Comparison of ENCODE assay signal across 9 cellular contexts in the genomic region with DNA sequence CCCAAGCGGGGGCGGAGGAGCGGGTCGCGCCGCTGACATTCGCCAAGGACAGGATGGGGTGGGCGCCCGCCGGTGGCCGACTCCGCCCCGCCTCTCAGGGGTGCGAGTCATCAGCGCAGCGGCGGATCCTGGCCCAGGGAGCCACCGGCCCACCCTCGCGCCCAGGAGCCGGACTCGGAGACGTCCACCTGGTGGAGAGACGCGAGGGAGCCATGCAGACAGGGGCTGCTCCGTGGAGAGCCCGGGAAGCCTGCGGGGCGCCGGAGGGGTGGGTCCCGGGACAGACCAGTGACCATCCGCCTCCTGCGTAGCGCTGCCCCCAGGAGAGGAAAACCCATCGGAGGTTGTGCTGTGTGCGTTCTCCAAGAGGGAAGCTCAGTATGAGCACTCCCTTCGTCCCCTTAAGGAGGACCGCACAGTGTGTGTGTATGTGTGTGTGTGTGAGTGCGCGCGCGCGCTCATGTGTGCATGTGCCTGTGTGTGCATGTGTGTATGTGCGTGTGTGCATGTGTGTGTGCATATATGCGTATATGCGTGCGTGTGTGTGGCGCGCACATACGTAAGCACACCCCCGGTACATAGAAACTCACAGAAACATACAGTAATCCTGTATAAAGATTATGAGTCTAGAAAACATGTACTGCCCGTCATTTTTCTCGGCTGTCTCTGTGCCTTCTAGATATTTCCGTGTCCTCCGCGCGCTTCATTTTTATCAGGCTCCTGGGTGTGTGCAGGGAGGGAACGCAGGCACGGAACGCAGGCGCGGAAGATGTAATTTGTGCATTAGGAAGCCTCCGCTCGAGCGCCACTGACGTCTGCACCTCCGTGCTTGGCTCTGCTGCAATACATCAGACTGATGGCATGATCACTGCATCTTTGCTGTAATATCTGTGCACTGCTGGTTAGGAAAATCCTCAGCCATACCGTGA.
DNase-seq lines count a peak whose midpoint lies in the region; ATAC-seq and TF ChIP-seq lines count a peak whose summit lies in the region.
"Had no signal": no experiment of that assay in that cellular context is flagged by ENCODE, and none has a peak within 500 bp of the region (broad histone marks: within the 10 kb centered on the region; RNA-seq: fewer than 3 reads in every experiment).

No MANE protein-coding gene starts in this region.

- TF ChIP-seq CTCF in kidney epithelial cell (IDR thresholded peaks at IDR 0.05; ENCODE audit: insufficient read depth, low read length, poor library complexity, severe bottlenecking): peak; percentile 4

- H3K4me1 ChIP-seq in stomach smooth muscle (ENCODE audit: control insufficient read depth, insufficient read depth, low read length): peaks cover 42% of the 10 kb centered on the region

- no peak for ATAC-seq in GM21723 (IDR thresholded peaks at IDR 0.05; ENCODE audit: unreplicated experiment)
- no peak for ATAC-seq in left lobe of liver

- no peaks in the 10 kb centered on the region for H3K36me3 ChIP-seq in kidney epithelial cell (ENCODE audit: control insufficient read depth, insufficient read depth, low read length)
- H3K36me3 ChIP-seq in stomach smooth muscle (ENCODE audit: control insufficient read depth in 2 of 2, insufficient read depth in 2 of 2, low read length in 2 of 2): no peaks in the 10 kb centered on the region

- H3K27me3 ChIP-seq in kidney epithelial cell (ENCODE audit: control insufficient read depth, insufficient read depth, low read length) (peaks cover 8% of the 10 kb centered on the region), stomach smooth muscle (ENCODE audit: control insufficient read depth in 1 of 2, insufficient read depth in 2 of 2, low read length in 2 of 2) (peaks cover 33 to 51% of the 10 kb centered on the region in 2 donors)

- peak overlapping the region; percentile 26 for H3K4me3 ChIP-seq in kidney epithelial cell (ENCODE audit: low read depth, low read length)
- peak overlapping the region; percentile 64 to 72 for H3K4me3 ChIP-seq in stomach smooth muscle (ENCODE audit: low read length in 2 of 2)

- H3K9ac ChIP-seq in stomach smooth muscle (ENCODE audit: low read length in 2 of 2): peak overlapping the region in 1 of 2 donors; percentile 21

- H3K9me3 ChIP-seq in stomach smooth muscle (ENCODE audit: control insufficient read depth in 2 of 2, low read length in 2 of 2): peaks cover 0 to 2% of the 10 kb centered on the region in 2 donors

- DNase-seq in NCI-H1092 (lab: John Stamatoyannopoulos, UW) (peak; percentile 14), cerebellar cortex (ENCODE audit: low spot score) (peak; percentile 85), kidney epithelial cell (ENCODE audit: low read depth) (no peak), left lobe of liver (ENCODE audit: low spot score) (no peak)
- no peak for DNase-seq in stimulated activated naive CD4-positive, alpha-beta T cell (lab: John Stamatoyannopoulos, UW)
- DNase-seq: naive B cell, NCI-H2107 had no signal

- H3K27ac ChIP-seq in stomach smooth muscle (ENCODE audit: low read length): no peak overlapping the region

Comparison
In these comparisons a context has a peak if more than half of its experiments do, and no peak if none do; other contexts are left out.
1. DNase-seq: peak in NCI-H1092 (single experiment) and cerebellar cortex (single experiment); none in kidney epithelial cell (single experiment), stimulated activated naive CD4-positive, alpha-beta T cell (0 of 6) and left lobe of liver (single experiment).